ENCODE assay signal across 27 cellular contexts in the genomic region with DNA sequence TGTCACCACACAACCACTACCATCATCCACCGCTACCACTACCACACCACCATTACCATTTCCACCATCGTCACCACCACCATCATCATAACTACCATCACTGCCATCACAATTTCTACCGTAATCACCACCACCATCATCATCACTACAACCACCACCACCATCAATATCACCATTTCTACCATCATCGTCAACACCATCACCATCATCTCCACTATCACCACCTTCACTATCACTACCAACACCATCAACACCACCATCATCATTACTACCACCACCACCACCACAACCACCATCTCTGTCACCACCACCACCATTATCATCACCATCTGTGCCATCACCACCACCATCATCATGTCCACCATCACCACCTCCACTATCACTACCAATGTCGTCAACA.
DNase-seq lines count a peak whose midpoint lies in the region; ATAC-seq, FAIRE-seq and TF ChIP-seq lines count a peak whose summit lies in the region.
"Had no signal": no experiment of that assay in that cellular context is flagged by ENCODE, and none has a peak within 500 bp of the region (broad histone marks: within the 10 kb centered on the region; RNA-seq: fewer than 3 reads in every experiment).

No MANE protein-coding gene starts in this region.

- H3K36me3 ChIP-seq in HEK293 (ENCODE audit: control insufficient read depth in 2 of 2, insufficient read depth in 1 of 2, low read length in 2 of 2) = no peaks in the 10 kb centered on the region
- H3K36me3 ChIP-seq in H1 (ENCODE audit: control insufficient read depth in 2 of 4, insufficient read depth in 4 of 4, low read length in 3 of 4) = no peaks in the 10 kb centered on the region
- H3K36me3 ChIP-seq in trophoblast cell (ENCODE audit: control insufficient read depth in 1 of 2, insufficient read depth in 2 of 2, low read length in 2 of 2) = no peaks in the 10 kb centered on the region
- H3K36me3 ChIP-seq: BE2C, BLaER1 had no signal

- H3K4me1 ChIP-seq in HEK293 (ENCODE audit: control insufficient read depth, insufficient read depth, low read length) = no peaks in the 10 kb centered on the region
- H3K4me1 ChIP-seq in H1 (replicated peaks in 1 of 4; ENCODE audit: control insufficient read depth in 3 of 4, insufficient read depth in 4 of 4, low read length in 3 of 4) = no peaks in the 10 kb centered on the region
- H3K4me1 ChIP-seq in trophoblast cell (ENCODE audit: control insufficient read depth in 1 of 2, insufficient read depth in 2 of 2, low read length in 2 of 2) = no peaks in the 10 kb centered on the region
- H3K4me1 ChIP-seq: BE2C, BLaER1 had no signal

- no peak overlapping the region for H2BK15ac ChIP-seq in H1 (ENCODE audit: low read length)

- no peak for ATAC-seq in GM18873 (IDR thresholded peaks at IDR 0.05; ENCODE audit: low FRiP score, unreplicated experiment)

- H3K79me2 ChIP-seq in H1 (ENCODE audit: control insufficient read depth in 1 of 2, insufficient read depth in 2 of 2, low read length in 2 of 2) (no peaks in the 10 kb centered on the region), trophoblast cell (ENCODE audit: control insufficient read depth, insufficient read depth, low read length, poor library complexity) (no peaks in the 10 kb centered on the region)

- H4K5ac ChIP-seq in H1 (ENCODE audit: insufficient read length, low read depth, low read length) = no peak overlapping the region

- H3K4me1 Mint-ChIP-seq in activated naive CD4-positive, alpha-beta T cell treated with anti-CD3 and anti-CD28 coated beads, Interleukin-2, amount 10 ng/mL, durations not matched to agents 7 days and 5 days = no peaks in the 10 kb centered on the region
- H3K4me1 Mint-ChIP-seq: CD14-positive monocyte; CD4-positive, alpha-beta memory T cell; CD4-positive, CD25-positive, alpha-beta regulatory T cell; CD8-positive, alpha-beta memory T cell had no signal

- no peaks in the 10 kb centered on the region for H3K27me3 ChIP-seq in H1 (replicated peaks in 1 of 4; ENCODE audit: control insufficient read depth in 3 of 4, extremely low read depth in 1 of 4, insufficient read depth in 3 of 4, low read length in 3 of 4)
- no peaks in the 10 kb centered on the region for H3K27me3 ChIP-seq in trophoblast cell (ENCODE audit: insufficient read depth, low read length)
- H3K27me3 ChIP-seq: BE2C, BLaER1 had no signal

- no peak overlapping the region for H3K4ac ChIP-seq in H1 (replicated peaks; ENCODE audit: insufficient read length, low read depth, low read length)
- H3K4ac ChIP-seq in trophoblast cell (ENCODE audit: low read depth, low read length) = no peak overlapping the region

- H3K4me3 Mint-ChIP-seq in activated naive CD4-positive, alpha-beta T cell treated with anti-CD3 and anti-CD28 coated beads, Interleukin-2, amount 10 ng/mL, durations not matched to agents 7 days and 5 days = no peak overlapping the region
- H3K4me3 Mint-ChIP-seq: CD14-positive monocyte; CD4-positive, alpha-beta memory T cell; CD4-positive, CD25-positive, alpha-beta regulatory T cell; CD8-positive, alpha-beta memory T cell had no signal

- H2BK12ac ChIP-seq in H1 (ENCODE audit: low read depth, low read length) (no peak overlapping the region), trophoblast cell (ENCODE audit: low read length) (no peak overlapping the region)

- TF ChIP-seq EP300 in H1 (IDR thresholded peaks at IDR 0.05; ENCODE audit: borderline replicate concordance in 1 of 2, low read depth in 2 of 2, low read length in 2 of 2) = no peak

- no peak for DNase-seq in HTR-8/SVneo (ENCODE audit: insufficient read length, low spot score)
- DNase-seq in H1 (ENCODE audit: low read depth in 1 of 2, low spot score in 2 of 2) = no peak
- no peak for DNase-seq in trophoblast cell
- DNase-seq in activated naive CD4-positive, alpha-beta T cell treated with anti-CD3 and anti-CD28 coated beads, Interleukin-2, amount 10 ng/mL, durations not matched to agents 7 days and 5 days = no peak
- DNase-seq in effector CD8-positive, alpha-beta T cell (lab: John Stamatoyannopoulos, UW) = no peak
- no peak for DNase-seq in activated CD4-positive, CD25-positive, alpha-beta regulatory T cell (lab: John Stamatoyannopoulos, UW)
- DNase-seq: 8988T; ACHN; BE2C; C1 segment of cervical spinal cord; CD4-positive, alpha-beta memory T cell; CD4-positive, CD25-positive, alpha-beta regulatory T cell; CD8-positive, alpha-beta memory T cell; COR-L47; DMS 273 treated with DMSO at 0.1 percent for 48 hours; DMS153; DMS53; DMS79; DND-41; EL; GDM1 had no signal

- no peak overlapping the region for H4K12ac ChIP-seq in trophoblast cell (ENCODE audit: low read depth, low read length)

- no peak overlapping the region for H3K9ac ChIP-seq in H1 (replicated peaks in 1 of 4; ENCODE audit: extremely low read depth in 1 of 4, low read depth in 3 of 4, low read length in 3 of 4)
- peak overlapping the region; percentile 71 for H3K9ac ChIP-seq in trophoblast cell (ENCODE audit: low read length)
- H3K9ac ChIP-seq: BLaER1 had no signal

- no peaks in the 10 kb centered on the region for H3K36me3 Mint-ChIP-seq in activated naive CD4-positive, alpha-beta T cell treated with anti-CD3 and anti-CD28 coated beads, Interleukin-2, amount 10 ng/mL, durations not matched to agents 7 days and 5 days
- H3K36me3 Mint-ChIP-seq: CD14-positive monocyte; CD4-positive, alpha-beta memory T cell; CD4-positive, CD25-positive, alpha-beta regulatory T cell; CD8-positive, alpha-beta memory T cell had no signal

- no peak overlapping the region for H3K27ac ChIP-seq in HEK293 (ENCODE audit: extremely low read depth, low read depth, low read length)
- no peak overlapping the region for H3K27ac ChIP-seq in H1 (ENCODE audit: low read depth, low read length)
- H3K27ac ChIP-seq in trophoblast cell (ENCODE audit: low read depth, low read length) = no peak overlapping the region
- H3K27ac ChIP-seq: BLaER1 had no signal

- H3K23me2 ChIP-seq in H1 (ENCODE audit: low read depth, low read length) = peaks cover 9% of the 10 kb centered on the region; the same call in 1 of the 2 replicates

- H2BK120ac ChIP-seq in H1 (replicated peaks; ENCODE audit: low read depth, low read length) (no peak overlapping the region), trophoblast cell (ENCODE audit: insufficient read depth, low read length, poor library complexity) (no peak overlapping the region)

- POLR2A ChIA-PET in HEK293 (lab: Yijun Ruan, JAX) (no interaction called here), H1 (lab: Charles Lee; ENCODE audit: partially characterized antibody) (no interaction called here)

- H2BK20ac ChIP-seq in H1 (ENCODE audit: low read length) = no peak overlapping the region

- H3K9me3 Mint-ChIP-seq in activated naive CD4-positive, alpha-beta T cell treated with anti-CD3 and anti-CD28 coated beads, Interleukin-2, amount 10 ng/mL, durations not matched to agents 7 days and 5 days = no peaks in the 10 kb centered on the region

- no peak overlapping the region for H3K27ac Mint-ChIP-seq in activated naive CD4-positive, alpha-beta T cell treated with anti-CD3 and anti-CD28 coated beads, Interleukin-2, amount 10 ng/mL, durations not matched to agents 7 days and 5 days
- H3K27ac Mint-ChIP-seq: CD14-positive monocyte; CD4-positive, alpha-beta memory T cell; CD4-positive, CD25-positive, alpha-beta regulatory T cell; CD8-positive, alpha-beta memory T cell had no signal

- H2AFZ ChIP-seq in H1 (ENCODE audit: low read length) (no peak overlapping the region), trophoblast cell (ENCODE audit: insufficient read depth, low read length, poor library complexity) (no peak overlapping the region)

- H2BK5ac ChIP-seq in H1 (ENCODE audit: low read depth, low read length) = no peak overlapping the region
- H2BK5ac ChIP-seq in trophoblast cell (ENCODE audit: low read depth, low read length, poor library complexity) = no peak overlapping the region

- H3K23ac ChIP-seq in H1 (ENCODE audit: insufficient read length) = no peak overlapping the region
- H3K23ac ChIP-seq in trophoblast cell (ENCODE audit: low read length) = no peak overlapping the region

- TF ChIP-seq CTCF in HEK293 (tag by site-specific recombination; IDR thresholded peaks at IDR 0.05) (no peak), H1 (IDR thresholded peaks at IDR 0.05; ENCODE audit: control extremely low read depth in 1 of 3, insufficient read depth in 1 of 3, low read depth in 1 of 3, low read length in 3 of 3) (no peak)

- peaks cover 0 to 6% of the 10 kb centered on the region in 2 experiments for H4K20me1 ChIP-seq in H1 (replicated peaks in 1 of 2; ENCODE audit: control insufficient read depth in 1 of 2, insufficient read depth in 2 of 2, low read length in 2 of 2)
- H4K20me1 ChIP-seq: BLaER1 had no signal

- H4K8ac ChIP-seq in H1 (ENCODE audit: extremely low read depth, insufficient read depth, low read length) (no peak overlapping the region), trophoblast cell (ENCODE audit: low read depth, low read length) (no peak overlapping the region)

- CTCF ChIA-PET in HEK293 (lab: Yijun Ruan, JAX) = no interaction called here
- CTCF ChIA-PET in H1 (lab: Charles Lee; ENCODE audit: partially characterized antibody) = no interaction called here
- CTCF ChIA-PET in activated naive CD4-positive, alpha-beta T cell treated with anti-CD3 and anti-CD28 coated beads, Interleukin-2, amount 10 ng/mL, durations not matched to agents 7 days and 5 days (lab: Charles Lee) = no interaction called here

- H3K18ac ChIP-seq in H1 (ENCODE audit: extremely low read depth, low read length) (no peak overlapping the region), trophoblast cell (ENCODE audit: low read length) (no peak overlapping the region)

- no peak for TF ChIP-seq POLR2A in H1 (IDR thresholded peaks at IDR 0.05; ENCODE audit: control extremely low read depth in 1 of 2, low read depth in 2 of 2, low read length in 2 of 2)

- 92% methylated on average over 5 of the region's 5 CpGs; no CpG with 5 or more reads in 1 of the 2 experiments for WGBS in H1 (ENCODE audit: extremely low coverage in 1 of 2, insufficient coverage in 1 of 2, insufficient read length in 1 of 2, insufficient replicate concordance in 2 of 2, low coverage in 1 of 2, low lambda C conversion rate in 2 of 2, missing lambda C conversion rate in 1 of 2), 2 experiments
- no CpG with 5 or more reads among the region's 5 CpGs for WGBS in trophoblast cell (ENCODE audit: extremely low coverage, insufficient coverage, insufficient read length)

- H3K79me1 ChIP-seq in H1 (ENCODE audit: low read depth, low read length) (no peaks in the 10 kb centered on the region), trophoblast cell (ENCODE audit: low read length) (no peaks in the 10 kb centered on the region)

- no peak for TF ChIP-seq RAD21 in H1 (IDR thresholded peaks at IDR 0.05 in 1 of 2, conservative IDR thresholded peaks at IDR 0.05 in 1 of 2; ENCODE audit: low read depth in 2 of 2, low read length in 2 of 2)

- H4K91ac ChIP-seq in H1 (replicated peaks; ENCODE audit: insufficient read length, low read length) (peak overlapping the region; percentile 30), trophoblast cell (ENCODE audit: low read depth, low read length) (no peak overlapping the region)

- H3K14ac ChIP-seq in H1 (ENCODE audit: insufficient read length) = no peak overlapping the region
- no peak overlapping the region for H3K14ac ChIP-seq in trophoblast cell (ENCODE audit: low read length)

- peak overlapping the region; percentile 60; the same call in 1 of the 2 replicates for H2AK5ac ChIP-seq in H1 (ENCODE audit: low read depth, low read length)
- H2AK5ac ChIP-seq in trophoblast cell (ENCODE audit: low read length) = no peak overlapping the region

- FAIRE-seq in HTR-8/SVneo (lab: Jason Lieb, UNC) (peak; percentile 76), H1 (lab: Jason Lieb, UNC) (no peak)
- FAIRE-seq: A204.1, GM12891 had no signal

- H3K4me3 ChIP-seq in HEK293 (ENCODE audit: low read depth, low read length) (no peak overlapping the region), H1 (ENCODE audit: extremely low read depth in 1 of 4, insufficient read depth in 2 of 4, low read depth in 3 of 4, low read length in 4 of 4) (no peak overlapping the region), trophoblast cell (ENCODE audit: low read depth, low read length) (peak overlapping the region; percentile 13)
- H3K4me3 ChIP-seq: BLaER1 had no signal

- H3K9me3 ChIP-seq in HEK293 (ENCODE audit: control insufficient read depth, insufficient read depth, low read depth, low read length) (no peaks in the 10 kb centered on the region), H1 (ENCODE audit: insufficient read depth in 2 of 2, low read depth in 1 of 2, low read length in 1 of 2) (no peaks in the 10 kb centered on the region), trophoblast cell (ENCODE audit: insufficient read depth, low read depth, low read length) (peaks cover 6% of the 10 kb centered on the region)
- H3K9me3 ChIP-seq: BE2C had no signal

- H3K27me3 Mint-ChIP-seq in activated naive CD4-positive, alpha-beta T cell treated with anti-CD3 and anti-CD28 coated beads, Interleukin-2, amount 10 ng/mL, durations not matched to agents 7 days and 5 days = peaks cover 8% of the 10 kb centered on the region
- H3K27me3 Mint-ChIP-seq: CD4-positive, alpha-beta memory T cell; CD4-positive, CD25-positive, alpha-beta regulatory T cell had no signal

- H3K4me2 ChIP-seq in H1 (ENCODE audit: insufficient read depth in 1 of 2, low read depth in 2 of 2, low read length in 2 of 2) (no peak overlapping the region), trophoblast cell (ENCODE audit: low read length) (no peak overlapping the region)
- H3K4me2 ChIP-seq: BLaER1 had no signal

- peak overlapping the region; percentile 96 for H3K56ac ChIP-seq in H1 (replicated peaks; ENCODE audit: insufficient read length, low read depth, low read length)
